Comparison of ENCODE assay signal across 1 cellular context in genomic region chr20:49216991-49217578, GRCh38.
TF ChIP-seq lines count a peak whose summit lies in the region.

No MANE protein-coding gene starts in this region.

TF ChIP-seq in HepG2, 621 proteins besides CTCF, POLR2A, EP300 and RAD21 (continued from another document):
- no peak; the same call in 1 of the 2 replicates for TF ChIP-seq DRAP1 (CRISPR knock-in tag; IDR thresholded peaks at IDR 0.05)
- TF ChIP-seq ZMAT3 (CRISPR knock-in tag; conservative IDR thresholded peaks at IDR 0.05): no peak; the same call in 1 of the 2 replicates
- no peak for TF ChIP-seq SRY (CRISPR knock-in tag; IDR thresholded peaks at IDR 0.05)
- no peak for TF ChIP-seq SMAD1 (CRISPR knock-in tag; IDR thresholded peaks at IDR 0.05; ENCODE audit: borderline replicate concordance, low read depth)
- TF ChIP-seq KDM5B (CRISPR knock-in tag; IDR thresholded peaks at IDR 0.05; ENCODE audit: borderline replicate concordance): no peak
- no peak for TF ChIP-seq HES4 (CRISPR knock-in tag; IDR thresholded peaks at IDR 0.05; ENCODE audit: borderline replicate concordance)
- no peak for TF ChIP-seq ZNF142 (CRISPR knock-in tag; IDR thresholded peaks at IDR 0.05)
- peak; percentile 88 for TF ChIP-seq ZNF331 (CRISPR knock-in tag; IDR thresholded peaks at IDR 0.05)
- no peak for TF ChIP-seq SNAI1 (CRISPR knock-in tag; IDR thresholded peaks at IDR 0.05; ENCODE audit: borderline replicate concordance)
- TF ChIP-seq PAWR (CRISPR knock-in tag; IDR thresholded peaks at IDR 0.05; ENCODE audit: borderline replicate concordance): no peak
- peak; percentile 69 for TF ChIP-seq ZNF501 (CRISPR knock-in tag; IDR thresholded peaks at IDR 0.05)
- TF ChIP-seq ZNF281 (CRISPR knock-in tag; IDR thresholded peaks at IDR 0.05; ENCODE audit: borderline replicate concordance): no peak
- peak; percentile 77; the same call in 1 of the 2 replicates for TF ChIP-seq ZSCAN9 (CRISPR knock-in tag; IDR thresholded peaks at IDR 0.05; ENCODE audit: borderline replicate concordance)
- TF ChIP-seq ZSCAN25 (CRISPR knock-in tag; IDR thresholded peaks at IDR 0.05): peak; percentile 66; the same call in 1 of the 2 replicates
- TF ChIP-seq ZNF430 (CRISPR knock-in tag; IDR thresholded peaks at IDR 0.05): peak; percentile 46; the same call in 1 of the 2 replicates
- no peak for TF ChIP-seq GTF2F1 (IDR thresholded peaks at IDR 0.05; ENCODE audit: low read length)
- TF ChIP-seq CC2D1A (CRISPR knock-in tag; IDR thresholded peaks at IDR 0.05): no peak
- no peak for TF ChIP-seq ZNF225 (CRISPR knock-in tag; IDR thresholded peaks at IDR 0.05)
- no peak for TF ChIP-seq ZNF547 (CRISPR knock-in tag; IDR thresholded peaks at IDR 0.05)
- no peak for TF ChIP-seq KLF9 (CRISPR knock-in tag; IDR thresholded peaks at IDR 0.05; ENCODE audit: low read depth)
- TF ChIP-seq UBTF (CRISPR knock-in tag; IDR thresholded peaks at IDR 0.05): no peak
- TF ChIP-seq ZNF646 (CRISPR knock-in tag; IDR thresholded peaks at IDR 0.05): no peak
- no peak for TF ChIP-seq ZNF496 (CRISPR knock-in tag; IDR thresholded peaks at IDR 0.05; ENCODE audit: insufficient replicate concordance)
- no peak for TF ChIP-seq RAD51 (IDR thresholded peaks at IDR 0.05; ENCODE audit: borderline replicate concordance)
- no peak for TF ChIP-seq ZNF709 (CRISPR knock-in tag; IDR thresholded peaks at IDR 0.05)
- TF ChIP-seq SP5 (CRISPR knock-in tag; IDR thresholded peaks at IDR 0.05; ENCODE audit: borderline replicate concordance, low read depth): peak; percentile 28; the same call in 1 of the 2 replicates
- peak; percentile 79; the same call in 1 of the 2 replicates for TF ChIP-seq CBX5 (CRISPR knock-in tag; IDR thresholded peaks at IDR 0.05; ENCODE audit: borderline replicate concordance)
- peak; percentile 82 for TF ChIP-seq THAP11 (CRISPR knock-in tag; IDR thresholded peaks at IDR 0.05)
- no peak for TF ChIP-seq ZBTB26 (CRISPR knock-in tag; IDR thresholded peaks at IDR 0.05; ENCODE audit: borderline replicate concordance)
- TF ChIP-seq ZNF264 (CRISPR knock-in tag; IDR thresholded peaks at IDR 0.05): peak; percentile 59; the same call in 1 of the 2 replicates
- TF ChIP-seq PAF1 (CRISPR knock-in tag; IDR thresholded peaks at IDR 0.05): no peak
- TF ChIP-seq PAXIP1 (CRISPR knock-in tag; conservative IDR thresholded peaks at IDR 0.05): 0 out of 2 replicates have a peak, but pooled peaks have one; percentile 36
